ENCODE assay signal across 20 cellular contexts in genomic region chr16:83272201-83272600, GRCh38.
"Had no signal": no experiment of that assay in that cellular context is flagged by ENCODE, and none has a peak within 500 bp of the region (broad histone marks: within the 10 kb centered on the region; RNA-seq: fewer than 3 reads in every experiment).

No MANE protein-coding gene starts in this region.

- H3K4me3 ChIP-seq: transverse colon, vagina had no signal

- H3K36me3 Mint-ChIP-seq: activated naive CD4-positive, alpha-beta T cell treated with anti-CD3 and anti-CD28 coated beads, Interleukin-2, amount 50 U/mL, for 72 hours; brain; naive thymus-derived CD4-positive, alpha-beta T cell had no signal

- H3K36me3 ChIP-seq: transverse colon, vagina had no signal

- H3K4me3 Mint-ChIP-seq: activated CD4-positive, alpha-beta T cell treated with anti-CD3 and anti-CD28 coated beads, Interleukin-2, amount 10 ng/mL, durations not matched to agents 7 days and 5 days; activated T-cell treated with anti-CD3 and anti-CD28 coated beads, Interleukin-2, amount 50 U/mL, for 72 hours; brain; central memory CD8-positive, alpha-beta T cell; naive thymus-derived CD4-positive, alpha-beta T cell; T-helper 1 cell treated with Interleukin-12 subunit alpha and Interleukin-12 subunit beta and Interleukin-4 antibody, amounts not matched to agents 30 μg/mL and 1 μg/mL, for 36 hours had no signal

- H3K9me3 Mint-ChIP-seq: activated CD4-positive, alpha-beta T cell treated with anti-CD3 and anti-CD28 coated beads, Interleukin-2, amount 10 ng/mL, durations not matched to agents 7 days and 5 days; activated T-cell treated with anti-CD3 and anti-CD28 coated beads, Interleukin-2, amount 50 U/mL, for 72 hours; brain; central memory CD8-positive, alpha-beta T cell; T-helper 1 cell treated with Interleukin-12 subunit alpha and Interleukin-12 subunit beta and Interleukin-4 antibody, amounts not matched to agents 30 μg/mL and 1 μg/mL, for 36 hours had no signal

- H3K27me3 ChIP-seq: transverse colon, vagina had no signal

- H3K27ac Mint-ChIP-seq: activated CD4-positive, alpha-beta T cell treated with anti-CD3 and anti-CD28 coated beads, Interleukin-2, amount 10 ng/mL, durations not matched to agents 7 days and 5 days; activated naive CD4-positive, alpha-beta T cell treated with anti-CD3 and anti-CD28 coated beads, Interleukin-2, amount 50 U/mL, for 72 hours; activated T-cell treated with anti-CD3 and anti-CD28 coated beads, Interleukin-2, amount 50 U/mL, for 72 hours; brain; naive thymus-derived CD4-positive, alpha-beta T cell; T-helper 1 cell treated with Interleukin-12 subunit alpha and Interleukin-12 subunit beta and Interleukin-4 antibody, amounts not matched to agents 30 μg/mL and 1 μg/mL, for 36 hours had no signal

- H3K4me1 Mint-ChIP-seq: activated CD4-positive, alpha-beta T cell treated with anti-CD3 and anti-CD28 coated beads, Interleukin-2, amount 10 ng/mL, durations not matched to agents 7 days and 5 days; central memory CD8-positive, alpha-beta T cell; naive thymus-derived CD4-positive, alpha-beta T cell had no signal

- H3K27me3 Mint-ChIP-seq: activated CD4-positive, alpha-beta T cell treated with anti-CD3 and anti-CD28 coated beads, Interleukin-2, amount 10 ng/mL, durations not matched to agents 7 days and 5 days had no signal

- DNase-seq: activated CD4-positive, alpha-beta T cell treated with anti-CD3 and anti-CD28 coated beads, Interleukin-2, amount 10 ng/mL, durations not matched to agents 7 days and 5 days; activated CD4-positive, CD25-positive, alpha-beta regulatory T cell; activated CD8-positive, alpha-beta memory T cell treated with anti-CD3 and anti-CD28 coated beads, Interleukin-2, amount 50 U/mL, for 48 hours; activated gamma-delta T cell; activated T-cell treated with anti-CD3 and anti-CD28 coated beads, Interleukin-2, amount 50 U/mL, for 72 hours; amniotic stem cell; cortex of kidney; effector CD4-positive, alpha-beta T cell; left colon; mammary epithelial cell; naive thymus-derived CD4-positive, alpha-beta T cell; retina; stimulated activated CD4-positive, alpha-beta T cell treated with anti-CD3 and anti-CD28 coated beads, Interleukin-4, amount 100 ng/mL, for 24 hours; stimulated activated naive CD4-positive, alpha-beta T cell treated with Interleukin-2 at 50 U/mL for 16 hours; transverse colon had no signal

- H3K27ac ChIP-seq: transverse colon, vagina had no signal
